1 cellular context compared by ENCODE assay signal in the genomic region with DNA sequence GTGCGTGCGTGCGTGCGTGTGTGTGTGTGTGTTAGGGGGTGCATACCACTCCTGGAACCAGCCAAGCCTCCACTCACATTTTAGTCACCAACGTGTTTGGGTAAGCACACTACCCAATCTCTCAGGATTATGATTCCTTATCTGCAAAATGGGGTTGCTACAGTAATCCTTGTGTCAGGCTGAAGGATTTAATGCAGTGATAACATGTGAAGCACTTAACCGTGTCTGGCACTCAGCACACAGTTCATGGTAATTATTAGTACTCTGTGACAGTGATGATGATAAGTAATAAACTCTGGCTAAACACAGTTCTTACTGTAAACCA.
TF ChIP-seq lines count a peak whose summit lies in the region.

No MANE protein-coding gene starts in this region.

TF ChIP-seq in H1, 55 proteins besides CTCF, POLR2A, EP300 and RAD21:
- TF ChIP-seq, protein P1, sequence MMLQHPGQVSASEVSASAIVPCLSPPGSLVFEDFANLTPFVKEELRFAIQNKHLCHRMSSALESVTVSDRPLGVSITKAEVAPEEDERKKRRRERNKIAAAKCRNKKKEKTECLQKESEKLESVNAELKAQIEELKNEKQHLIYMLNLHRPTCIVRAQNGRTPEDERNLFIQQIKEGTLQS (IDR thresholded peaks at IDR 0.05; ENCODE audit: insufficient read depth, low read depth, low read length), result no peak
- no peak for TF ChIP-seq SP2 (IDR thresholded peaks at IDR 0.05; ENCODE audit: low read length)
- no peak for TF ChIP-seq GTF2F1 (IDR thresholded peaks at IDR 0.05; ENCODE audit: borderline replicate concordance, low read depth, low read length)
- TF ChIP-seq CBX8 (IDR thresholded peaks at IDR 0.05; ENCODE audit: borderline replicate concordance, low read depth, low read length), result no peak
- TF ChIP-seq, protein P2, sequence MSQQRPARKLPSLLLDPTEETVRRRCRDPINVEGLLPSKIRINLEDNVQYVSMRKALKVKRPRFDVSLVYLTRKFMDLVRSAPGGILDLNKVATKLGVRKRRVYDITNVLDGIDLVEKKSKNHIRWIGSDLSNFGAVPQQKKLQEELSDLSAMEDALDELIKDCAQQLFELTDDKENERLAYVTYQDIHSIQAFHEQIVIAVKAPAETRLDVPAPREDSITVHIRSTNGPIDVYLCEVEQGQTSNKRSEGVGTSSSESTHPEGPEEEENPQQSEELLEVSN (IDR thresholded peaks at IDR 0.05), result no peak
- no peak for TF ChIP-seq TEAD4 (IDR thresholded peaks at IDR 0.05; ENCODE audit: low read depth, low read length)
- no peak for TF ChIP-seq FOSL1 (IDR thresholded peaks at IDR 0.05; ENCODE audit: insufficient read depth, low read depth, low read length)
- TF ChIP-seq GABPA (IDR thresholded peaks at IDR 0.05; ENCODE audit: borderline replicate concordance, insufficient read depth, low read length), result no peak
- TF ChIP-seq SUZ12 (IDR thresholded peaks at IDR 0.05; ENCODE audit: low read length), result no peak
- no peak for TF ChIP-seq SIX5 (IDR thresholded peaks at IDR 0.05; ENCODE audit: low read depth, low read length)
- TF ChIP-seq POU5F1 (IDR thresholded peaks at IDR 0.05; ENCODE audit: low read depth, low read length), result no peak
